ENCODE assay signal across 8 cellular contexts in genomic region chr17:27793906-27794380, GRCh38. TPM values are rescaled to one million over a fixed set of nuclear protein-coding genes. Genes with fewer than 3 reads are reported as not detected.
DNase-seq lines count a peak whose midpoint lies in the region; ATAC-seq and TF ChIP-seq lines count a peak whose summit lies in the region.

No MANE protein-coding gene starts in this region.

- H3K4me3 ChIP-seq in AG09309 (ENCODE audit: control insufficient read depth, low read depth, low read length) (peak overlapping the region; percentile 14), HFF-Myc (replicated peaks; ENCODE audit: low read depth, low read length) (0 out of 2 replicates have a peak overlapping the region, but pooled peaks have one; percentile 11), ectodermal cell (ENCODE audit: insufficient read depth, low read depth, low read length) (peak overlapping the region; percentile 36)

- H3K4me1 Mint-ChIP-seq in nephron progenitor cell: peaks cover 4% of the 10 kb centered on the region

- no peaks in the 10 kb centered on the region for H3K36me3 ChIP-seq in ectodermal cell (ENCODE audit: control insufficient read depth, insufficient read depth, low read length)

- WGBS in ectodermal cell, 2 experiments: 48 to 50% methylated on average over 16 of the region's 16 CpGs

- peaks cover 61% of the 10 kb centered on the region for H3K27me3 Mint-ChIP-seq in nephron progenitor cell (ENCODE audit: low read depth, poor library complexity)

- H3K9me3 ChIP-seq in ectodermal cell (ENCODE audit: control insufficient read depth, low read length): no peaks in the 10 kb centered on the region

- H3K27ac ChIP-seq in ectodermal cell (ENCODE audit: insufficient read depth, low read depth, low read length, poor library complexity, severe bottlenecking): no peak overlapping the region

- DNase-seq in AG09309 (ENCODE audit: low read depth) (no peak), HFF-Myc (ENCODE audit: extremely low read depth, low read depth) (no peak), nephron progenitor cell (no peak), NCI-H446 treated with DMSO at 0.1 percent for 48 hours (lab: John Stamatoyannopoulos, UW) (no peak), ACHN (no peak)

- peak overlapping the region; percentile 71 for H3K4me3 Mint-ChIP-seq in nephron progenitor cell

- H3K4me1 ChIP-seq in ectodermal cell (ENCODE audit: control insufficient read depth, insufficient read depth, low read length): no peaks in the 10 kb centered on the region

- ATAC-seq in GM19467 (IDR thresholded peaks at IDR 0.05; ENCODE audit: unreplicated experiment) (no peak), HG02884 (IDR thresholded peaks at IDR 0.05; ENCODE audit: unreplicated experiment) (no peak)

- H3K27ac Mint-ChIP-seq in nephron progenitor cell: no peak overlapping the region

- TF ChIP-seq CTCF in AG09309 (IDR thresholded peaks at IDR 0.05; ENCODE audit: control insufficient read depth, insufficient read depth, low read depth, low read length, missing control alignments) (no peak), HFF-Myc (IDR thresholded peaks at IDR 0.05; ENCODE audit: low read depth, low read length, missing control alignments) (no peak), nephron progenitor cell (IDR thresholded peaks at IDR 0.05) (no peak)

- H3K36me3 Mint-ChIP-seq in nephron progenitor cell (ENCODE audit: low read depth): no peaks in the 10 kb centered on the region

- H3K9me3 Mint-ChIP-seq in nephron progenitor cell: no peaks in the 10 kb centered on the region

- in situ Hi-C loops in ACHN (cut with HindIII; ENCODE audit: low pct_ligation_motif_present, low pct_unique_long_range_greater_than_20kb, low sequenced_read_pairs): no loop called here

- peaks cover 33% of the 10 kb centered on the region for H3K27me3 ChIP-seq in ectodermal cell (ENCODE audit: control insufficient read depth, insufficient read depth, low read length, poor library complexity, severe bottlenecking)

RNA-seq across cellular contexts. Expression of gene NOS2, which starts 6.4 kb away (rescaled TPM):
- polyA plus RNA-seq in ectodermal cell (2013, experiment 1 of 4): 92.6 TPM
- 217 TPM for polyA plus RNA-seq in ectodermal cell (2013, experiment 2 of 4)
- 65.0 TPM for polyA plus RNA-seq in ectodermal cell (2013, experiment 3 of 4)
- polyA plus RNA-seq in ectodermal cell (2013, experiment 4 of 4): 121 TPM
